Comparison of ENCODE assay signal across 1 cellular context in genomic region chr2:97765933-97766332, GRCh38.
TF ChIP-seq lines count a peak whose summit lies in the region.

No MANE protein-coding gene starts in this region.

TF ChIP-seq in GM12878, 131 proteins besides CTCF, POLR2A, EP300 and RAD21 (continued from another document):
- TF ChIP-seq NKRF (conservative IDR thresholded peaks at IDR 0.05) (no peak), RBBP5 (conservative IDR thresholded peaks at IDR 0.05) (no peak), NBN (IDR thresholded peaks at IDR 0.05) (no peak)
